Comparison of ENCODE assay signal across 7 cellular contexts in the genomic region with DNA sequence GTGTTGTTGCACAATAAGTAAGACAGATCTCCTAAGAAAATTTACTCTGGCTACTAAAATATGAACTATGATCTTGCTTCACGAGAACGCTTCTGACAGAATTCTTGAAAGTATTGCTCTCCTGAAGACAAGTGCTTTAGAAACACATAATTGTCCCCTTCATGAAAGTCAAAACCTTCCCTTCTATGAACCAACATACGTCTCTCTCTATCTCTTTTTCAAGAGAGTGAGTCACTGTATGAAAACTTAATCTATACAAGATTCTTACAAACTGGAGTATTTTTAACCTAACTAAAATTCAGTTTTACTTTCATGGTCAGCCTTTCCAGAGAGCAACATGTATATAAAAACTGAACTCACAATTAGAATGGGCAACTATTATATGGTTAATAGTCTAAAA.
"Had no signal": no experiment of that assay in that cellular context is flagged by ENCODE, and none has a peak within 500 bp of the region (broad histone marks: within the 10 kb centered on the region; RNA-seq: fewer than 3 reads in every experiment).

No MANE protein-coding gene starts in this region.

- H3K27ac ChIP-seq: GM23248, HL-60 had no signal

- DNase-seq: GM23248, GOT3, H9, HCEC 1CT, KBM-7 had no signal

- H3K9ac ChIP-seq: GM23248 had no signal

- H2AFZ ChIP-seq: GM23248 had no signal

- H3K4me3 ChIP-seq: GM23248 had no signal

- ATAC-seq: HepG2 had no signal
